Comparison of ENCODE assay signal across 30 cellular contexts in the genomic region with DNA sequence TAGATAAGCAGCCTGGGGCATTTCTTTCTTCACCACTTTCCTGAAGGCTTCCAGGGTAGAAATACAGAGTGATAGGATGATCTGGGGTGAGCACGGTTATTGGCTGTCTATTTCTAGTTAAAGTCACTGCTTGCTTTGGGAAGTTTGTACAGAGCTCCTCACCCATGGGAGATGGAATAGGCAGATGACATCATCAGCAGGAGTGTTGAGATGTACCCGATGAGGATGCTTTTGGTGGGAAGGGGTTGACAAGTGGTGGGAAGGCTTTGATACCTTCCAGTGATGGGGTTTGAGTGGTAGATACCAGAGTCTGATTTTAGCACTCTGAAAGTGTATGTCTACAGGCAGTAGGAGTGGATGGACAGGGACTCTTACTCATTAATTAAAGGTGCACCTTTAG.
"Had no signal": no experiment of that assay in that cellular context is flagged by ENCODE, and none has a peak within 500 bp of the region (broad histone marks: within the 10 kb centered on the region; RNA-seq: fewer than 3 reads in every experiment).

No MANE protein-coding gene starts in this region.

- H3K9me3 Mint-ChIP-seq: activated CD4-positive, alpha-beta memory T cell treated with anti-CD3 and anti-CD28 coated beads for 36 hours; activated CD4-positive, alpha-beta T cell treated with anti-CD3 and anti-CD28 coated beads, Interleukin-2, amount 10 ng/mL, durations not matched to agents 24 days and 14 days; dendritic cell treated with granulocyte-macrophage colony-stimulating factor and Interleukin-4, amounts not matched to agents 40 ng/mL and 50 ng/mL, for 4 days had no signal

- H3K27ac ChIP-seq: brain microvascular endothelial cell, coronary artery, esophagus squamous epithelium, heart left ventricle had no signal

- H3K36me3 ChIP-seq: brain microvascular endothelial cell, esophagus squamous epithelium, heart left ventricle had no signal

- H3K9me3 ChIP-seq: esophagus squamous epithelium, heart left ventricle had no signal

- H3K36me3 Mint-ChIP-seq: activated CD4-positive, alpha-beta memory T cell treated with anti-CD3 and anti-CD28 coated beads for 36 hours; activated CD8-positive, alpha-beta memory T cell treated with anti-CD3 and anti-CD28 coated beads, Interleukin-2, amount 10 ng/mL, durations not matched to agents 7 days and 5 days; activated naive CD8-positive, alpha-beta T cell had no signal

- H3K27ac Mint-ChIP-seq: activated CD4-positive, alpha-beta memory T cell treated with anti-CD3 and anti-CD28 coated beads for 36 hours; activated CD4-positive, alpha-beta T cell treated with anti-CD3 and anti-CD28 coated beads for 36 hours; activated CD4-positive, alpha-beta T cell treated with anti-CD3 and anti-CD28 coated beads, Interleukin-2, amount 10 ng/mL, durations not matched to agents 24 days and 14 days; activated CD8-positive, alpha-beta memory T cell treated with anti-CD3 and anti-CD28 coated beads, Interleukin-2, amount 10 ng/mL, durations not matched to agents 7 days and 5 days; activated CD8-positive, alpha-beta T cell treated with anti-CD3 and anti-CD28 coated beads, Interleukin-2, amount 10 ng/mL, durations not matched to agents 7 days and 5 days; activated naive CD8-positive, alpha-beta T cell; activated T-cell treated with anti-CD3 and anti-CD28 coated beads, Interleukin-2, amount 50 U/mL, for 72 hours; dendritic cell treated with granulocyte-macrophage colony-stimulating factor and Interleukin-4, amounts not matched to agents 40 ng/mL and 50 ng/mL, for 4 days; effector memory CD8-positive, alpha-beta T cell had no signal

- DNase-seq: activated CD4-positive, alpha-beta memory T cell treated with anti-CD3 and anti-CD28 coated beads for 36 hours; activated CD4-positive, alpha-beta T cell treated with anti-CD3 and anti-CD28 coated beads for 36 hours; activated CD4-positive, alpha-beta T cell treated with anti-CD3 and anti-CD28 coated beads, Interleukin-2, amount 10 ng/mL, durations not matched to agents 24 days and 14 days; activated CD4-positive, CD25-positive, alpha-beta regulatory T cell; activated CD4-positive, CD25-positive, alpha-beta regulatory T cell treated with anti-CD3 and anti-CD28 coated beads, Interleukin-2, amount 50 U/mL, for 72 hours; activated CD8-positive, alpha-beta memory T cell treated with anti-CD3 and anti-CD28 coated beads, Interleukin-2, amount 10 ng/mL, durations not matched to agents 7 days and 5 days; activated CD8-positive, alpha-beta memory T cell treated with anti-CD3 and anti-CD28 coated beads, Interleukin-2, amount 50 U/mL, for 4 hours; activated CD8-positive, alpha-beta T cell treated with anti-CD3 and anti-CD28 coated beads, Interleukin-2, amount 10 ng/mL, durations not matched to agents 7 days and 5 days; activated effector memory CD4-positive, alpha-beta T cell treated with Interleukin-2 at 50 U/mL for 16 hours; activated gamma-delta T cell treated with Interleukin-2 at 50 U/mL for 16 hours; activated naive CD4-positive, alpha-beta T cell treated with anti-CD3 and anti-CD28 coated beads, Interleukin-2, amount 50 U/mL, for 16 hours; activated naive CD4-positive, alpha-beta T cell treated with Interleukin-2 at 50 U/mL for 16 hours; activated T-cell treated with anti-CD3 and anti-CD28 coated beads, Interleukin-2, amount 50 U/mL, for 1 hour; activated T-cell treated with anti-CD3 and anti-CD28 coated beads, Interleukin-2, amount 50 U/mL, for 72 hours; amniotic stem cell; anterior cingulate cortex; brain microvascular endothelial cell; effector CD4-positive, alpha-beta T cell; effector memory CD8-positive, alpha-beta T cell; esophagus squamous epithelium; glutamatergic neuron; heart left ventricle; T-helper 2 cell had no signal

- H3K4me3 Mint-ChIP-seq: activated CD4-positive, alpha-beta memory T cell treated with anti-CD3 and anti-CD28 coated beads for 36 hours; activated CD4-positive, alpha-beta T cell treated with anti-CD3 and anti-CD28 coated beads for 36 hours; activated CD4-positive, alpha-beta T cell treated with anti-CD3 and anti-CD28 coated beads, Interleukin-2, amount 10 ng/mL, durations not matched to agents 24 days and 14 days; activated CD8-positive, alpha-beta memory T cell treated with anti-CD3 and anti-CD28 coated beads, Interleukin-2, amount 10 ng/mL, durations not matched to agents 7 days and 5 days; activated CD8-positive, alpha-beta T cell treated with anti-CD3 and anti-CD28 coated beads, Interleukin-2, amount 10 ng/mL, durations not matched to agents 7 days and 5 days; activated naive CD8-positive, alpha-beta T cell; activated T-cell treated with anti-CD3 and anti-CD28 coated beads, Interleukin-2, amount 50 U/mL, for 72 hours; central memory CD8-positive, alpha-beta T cell; dendritic cell treated with granulocyte-macrophage colony-stimulating factor and Interleukin-4, amounts not matched to agents 40 ng/mL and 50 ng/mL, for 4 days; effector memory CD8-positive, alpha-beta T cell had no signal

- ATAC-seq: activated CD4-positive, alpha-beta T cell treated with anti-CD3 and anti-CD28 coated beads for 36 hours; activated CD8-positive, alpha-beta memory T cell treated with anti-CD3 and anti-CD28 coated beads, Interleukin-2, amount 10 ng/mL, durations not matched to agents 7 days and 5 days; activated CD8-positive, alpha-beta T cell treated with anti-CD3 and anti-CD28 coated beads, Interleukin-2, amount 10 ng/mL, durations not matched to agents 7 days and 5 days; activated T-cell treated with anti-CD3 and anti-CD28 coated beads, Interleukin-2, amount 50 U/mL, for 72 hours; effector memory CD8-positive, alpha-beta T cell; heart left ventricle had no signal

- H3K4me1 ChIP-seq: esophagus squamous epithelium, heart left ventricle had no signal

- H3K27me3 Mint-ChIP-seq: activated CD4-positive, alpha-beta memory T cell treated with anti-CD3 and anti-CD28 coated beads for 36 hours; activated CD4-positive, alpha-beta T cell treated with anti-CD3 and anti-CD28 coated beads for 36 hours; activated CD4-positive, alpha-beta T cell treated with anti-CD3 and anti-CD28 coated beads, Interleukin-2, amount 10 ng/mL, durations not matched to agents 24 days and 14 days; activated CD8-positive, alpha-beta memory T cell treated with anti-CD3 and anti-CD28 coated beads, Interleukin-2, amount 10 ng/mL, durations not matched to agents 7 days and 5 days; activated naive CD8-positive, alpha-beta T cell; central memory CD8-positive, alpha-beta T cell; dendritic cell treated with granulocyte-macrophage colony-stimulating factor and Interleukin-4, amounts not matched to agents 40 ng/mL and 50 ng/mL, for 4 days; effector memory CD8-positive, alpha-beta T cell had no signal

- FAIRE-seq: astrocyte, bronchial epithelial cell, frontal cortex had no signal

- H3K4me3 ChIP-seq: coronary artery, esophagus squamous epithelium, heart left ventricle had no signal

- H3K27me3 ChIP-seq: brain microvascular endothelial cell, esophagus squamous epithelium, heart left ventricle had no signal

- H3K4me1 Mint-ChIP-seq: activated CD4-positive, alpha-beta T cell treated with anti-CD3 and anti-CD28 coated beads for 36 hours; activated CD4-positive, alpha-beta T cell treated with anti-CD3 and anti-CD28 coated beads, Interleukin-2, amount 10 ng/mL, durations not matched to agents 24 days and 14 days; activated CD8-positive, alpha-beta memory T cell treated with anti-CD3 and anti-CD28 coated beads, Interleukin-2, amount 10 ng/mL, durations not matched to agents 7 days and 5 days; central memory CD8-positive, alpha-beta T cell had no signal
